In the genomic region with DNA sequence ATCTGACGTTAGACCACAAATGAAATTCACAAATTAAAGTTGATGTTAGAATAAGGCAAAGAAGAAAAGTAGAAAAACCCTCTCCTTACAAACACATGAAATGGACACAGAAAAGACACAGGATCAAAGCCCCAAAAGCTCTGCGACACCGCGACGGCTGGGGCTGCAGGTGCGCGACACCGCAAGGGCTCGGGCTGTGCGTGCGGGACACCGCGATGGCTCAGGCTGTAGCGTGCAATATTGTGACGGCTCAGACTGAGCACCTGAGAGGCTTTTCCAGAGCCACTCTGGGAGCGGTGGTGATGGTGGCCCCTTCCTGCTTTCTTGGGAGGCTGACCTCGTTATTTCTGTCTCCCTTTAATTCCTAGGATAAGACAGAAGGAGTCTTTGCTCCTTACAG, we compare ENCODE assay signal across 34 cellular contexts.
"Had no signal": no experiment of that assay in that cellular context is flagged by ENCODE, and none has a peak within 500 bp of the region (broad histone marks: within the 10 kb centered on the region; RNA-seq: fewer than 3 reads in every experiment).

No MANE protein-coding gene starts in this region.

- H3K4me3 Mint-ChIP-seq: activated B cell treated with CpG ODN at 0.5 μM for 24 hours; activated CD4-positive, alpha-beta memory T cell treated with anti-CD3 and anti-CD28 coated beads for 36 hours; activated CD4-positive, alpha-beta T cell treated with anti-CD3 and anti-CD28 coated beads, Interleukin-2, amount 10 ng/mL, durations not matched to agents 24 days and 14 days; activated CD8-positive, alpha-beta T cell treated with anti-CD3 and anti-CD28 coated beads for 36 hours; activated naive CD4-positive, alpha-beta T cell treated with anti-CD3 and anti-CD28 coated beads for 36 hours; activated naive CD8-positive, alpha-beta T cell treated with anti-CD3 and anti-CD28 coated beads for 36 hours; activated T-cell treated with anti-CD3 and anti-CD28 coated beads, Interleukin-2, amount 50 U/mL, for 4 hours; activated T-cell treated with anti-CD3 and anti-CD28 coated beads, Interleukin-2, amount 50 U/mL, for 72 hours; activated T-helper 1 cell treated with anti-CD3 and anti-CD28 coated beads, Interleukin-12 subunit alpha, Interleukin-12 subunit beta, Interleukin-2, Interleukin-4 antibody, amounts not matched to agents 30 ng/mL and 10 ng/mL and 1 ng/mL, durations not matched to agents 14 hours and 24 hours and 36 hours; activated T-helper 17 cell treated with anti-CD3 and anti-CD28 coated beads, Interleukin-2, amount 50 U/mL, for 72 hours; T-helper 2 cell treated with Interferon-gamma antibody and Interleukin-4, amounts not matched to agents 5 μg/mL and 100 μg/mL, for 36 hours had no signal

- H3K27ac Mint-ChIP-seq: activated B cell treated with CpG ODN at 0.5 μM for 24 hours; activated CD4-positive, alpha-beta memory T cell treated with anti-CD3 and anti-CD28 coated beads for 36 hours; activated CD4-positive, alpha-beta T cell treated with anti-CD3 and anti-CD28 coated beads, Interleukin-2, amount 10 ng/mL, durations not matched to agents 24 days and 14 days; activated CD8-positive, alpha-beta T cell treated with anti-CD3 and anti-CD28 coated beads for 36 hours; activated naive CD4-positive, alpha-beta T cell treated with anti-CD3 and anti-CD28 coated beads for 36 hours; activated naive CD8-positive, alpha-beta T cell treated with anti-CD3 and anti-CD28 coated beads for 36 hours; activated T-cell treated with anti-CD3 and anti-CD28 coated beads, Interleukin-2, amount 50 U/mL, for 72 hours; activated T-helper 1 cell treated with anti-CD3 and anti-CD28 coated beads, Interleukin-12 subunit alpha, Interleukin-12 subunit beta, Interleukin-2, Interleukin-4 antibody, amounts not matched to agents 30 ng/mL and 10 ng/mL and 1 ng/mL, durations not matched to agents 14 hours and 24 hours and 36 hours; activated T-helper 17 cell treated with anti-CD3 and anti-CD28 coated beads, Interleukin-2, amount 50 U/mL, for 72 hours; T-helper 2 cell treated with Interferon-gamma antibody and Interleukin-4, amounts not matched to agents 5 μg/mL and 100 μg/mL, for 36 hours had no signal

- H3K9me3 ChIP-seq: adrenal gland, body of pancreas, breast epithelium had no signal

- H3K9me3 Mint-ChIP-seq: activated B cell treated with CpG ODN at 0.5 μM for 24 hours; activated CD4-positive, alpha-beta memory T cell treated with anti-CD3 and anti-CD28 coated beads for 36 hours; activated CD4-positive, alpha-beta T cell treated with anti-CD3 and anti-CD28 coated beads, Interleukin-2, amount 10 ng/mL, durations not matched to agents 24 days and 14 days; activated CD8-positive, alpha-beta T cell treated with anti-CD3 and anti-CD28 coated beads for 36 hours; activated naive CD4-positive, alpha-beta T cell treated with anti-CD3 and anti-CD28 coated beads for 36 hours; activated naive CD4-positive, alpha-beta T cell treated with anti-CD3 and anti-CD28 coated beads, Interleukin-2, amount 50 U/mL, for 72 hours; activated naive CD8-positive, alpha-beta T cell treated with anti-CD3 and anti-CD28 coated beads for 36 hours; activated T-cell treated with anti-CD3 and anti-CD28 coated beads, Interleukin-2, amount 50 U/mL, for 4 hours; activated T-cell treated with anti-CD3 and anti-CD28 coated beads, Interleukin-2, amount 50 U/mL, for 72 hours; activated T-helper 1 cell treated with anti-CD3 and anti-CD28 coated beads, Interleukin-12 subunit alpha, Interleukin-12 subunit beta, Interleukin-2, Interleukin-4 antibody, amounts not matched to agents 30 ng/mL and 10 ng/mL and 1 ng/mL, durations not matched to agents 14 hours and 24 hours and 36 hours; activated T-helper 17 cell treated with anti-CD3 and anti-CD28 coated beads, Interleukin-2, amount 50 U/mL, for 72 hours; T-helper 2 cell treated with Interferon-gamma antibody and Interleukin-4, amounts not matched to agents 5 μg/mL and 100 μg/mL, for 36 hours had no signal

- H3K36me3 ChIP-seq: brain microvascular endothelial cell had no signal

- H3K27me3 ChIP-seq: adrenal gland, body of pancreas, brain microvascular endothelial cell, breast epithelium had no signal

- H3K27ac ChIP-seq: adrenal gland, body of pancreas, brain microvascular endothelial cell, breast epithelium, VCaP had no signal

- H3K36me3 Mint-ChIP-seq: activated naive CD4-positive, alpha-beta T cell treated with anti-CD3 and anti-CD28 coated beads, Interleukin-2, amount 50 U/mL, for 72 hours; activated naive CD8-positive, alpha-beta T cell treated with anti-CD3 and anti-CD28 coated beads for 36 hours had no signal

- ATAC-seq: activated CD8-positive, alpha-beta T cell treated with anti-CD3 and anti-CD28 coated beads for 36 hours; activated naive CD4-positive, alpha-beta T cell treated with anti-CD3 and anti-CD28 coated beads, Interleukin-2, amount 50 U/mL, for 72 hours; activated T-cell treated with anti-CD3 and anti-CD28 coated beads, Interleukin-2, amount 50 U/mL, for 4 hours; activated T-cell treated with anti-CD3 and anti-CD28 coated beads, Interleukin-2, amount 50 U/mL, for 72 hours; activated T-helper 17 cell treated with anti-CD3 and anti-CD28 coated beads, Interleukin-2, amount 50 U/mL, for 72 hours; body of pancreas had no signal

- DNase-seq: activated B cell treated with CpG ODN at 0.5 μM for 24 hours; activated CD4-positive, alpha-beta memory T cell treated with anti-CD3 and anti-CD28 coated beads for 36 hours; activated CD4-positive, alpha-beta T cell treated with anti-CD3 and anti-CD28 coated beads for 4 hours; activated CD4-positive, alpha-beta T cell treated with anti-CD3 and anti-CD28 coated beads, Interleukin-2, amount 10 ng/mL, durations not matched to agents 24 days and 14 days; activated CD4-positive, alpha-beta T cell treated with anti-CD3 and anti-CD28 coated beads, Interleukin-2, amount 50 U/mL, for 1 hour; activated CD4-positive, alpha-beta T cell treated with anti-CD3 and anti-CD28 coated beads, Interleukin-2, amount 50 U/mL, for 4 hours; activated CD4-positive, CD25-positive, alpha-beta regulatory T cell treated with anti-CD3 and anti-CD28 coated beads, Interleukin-2, amount 50 U/mL, for 72 hours; activated CD8-positive, alpha-beta memory T cell treated with anti-CD3 and anti-CD28 coated beads, Interleukin-2, amount 50 U/mL, for 4 hours; activated CD8-positive, alpha-beta T cell treated with anti-CD3 and anti-CD28 coated beads for 36 hours; activated effector memory CD4-positive, alpha-beta T cell treated with anti-CD3 and anti-CD28 coated beads, Interleukin-2, amount 50 U/mL, for 16 hours; activated gamma-delta T cell treated with Interleukin-2 at 50 U/mL for 16 hours; activated naive CD4-positive, alpha-beta T cell; activated naive CD4-positive, alpha-beta T cell treated with anti-CD3 and anti-CD28 coated beads for 36 hours; activated naive CD4-positive, alpha-beta T cell treated with anti-CD3 and anti-CD28 coated beads, Interleukin-2, amount 50 U/mL, for 16 hours; activated naive CD8-positive, alpha-beta T cell treated with anti-CD3 and anti-CD28 coated beads for 36 hours; activated T-cell treated with anti-CD3 and anti-CD28 coated beads for 4 hours; activated T-cell treated with anti-CD3 and anti-CD28 coated beads, Interleukin-2, amount 50 U/mL, for 1 hour; activated T-cell treated with anti-CD3 and anti-CD28 coated beads, Interleukin-2, amount 50 U/mL, for 4 hours; activated T-cell treated with anti-CD3 and anti-CD28 coated beads, Interleukin-2, amount 50 U/mL, for 72 hours; adrenal gland; amniotic stem cell; aorta; body of pancreas; brain microvascular endothelial cell; central memory CD4-positive, alpha-beta T cell; cerebellar nuclear complex; T-helper 2 cell; T-helper 9 cell had no signal

- H3K27me3 Mint-ChIP-seq: activated B cell treated with CpG ODN at 0.5 μM for 24 hours; activated CD4-positive, alpha-beta memory T cell treated with anti-CD3 and anti-CD28 coated beads for 36 hours; activated CD4-positive, alpha-beta T cell treated with anti-CD3 and anti-CD28 coated beads, Interleukin-2, amount 10 ng/mL, durations not matched to agents 24 days and 14 days; activated CD8-positive, alpha-beta T cell treated with anti-CD3 and anti-CD28 coated beads for 36 hours; activated naive CD8-positive, alpha-beta T cell treated with anti-CD3 and anti-CD28 coated beads for 36 hours; activated T-helper 17 cell treated with anti-CD3 and anti-CD28 coated beads, Interleukin-2, amount 50 U/mL, for 72 hours had no signal

- H3K4me1 Mint-ChIP-seq: activated B cell treated with CpG ODN at 0.5 μM for 24 hours; activated CD4-positive, alpha-beta T cell treated with anti-CD3 and anti-CD28 coated beads, Interleukin-2, amount 10 ng/mL, durations not matched to agents 24 days and 14 days; activated naive CD8-positive, alpha-beta T cell treated with anti-CD3 and anti-CD28 coated beads for 36 hours; activated T-helper 17 cell treated with anti-CD3 and anti-CD28 coated beads, Interleukin-2, amount 50 U/mL, for 72 hours had no signal

- H3K4me1 ChIP-seq: breast epithelium had no signal

- H3K4me3 ChIP-seq: adrenal gland, body of pancreas, breast epithelium had no signal
